ENCODE assay signal across 13 cellular contexts in the genomic region with DNA sequence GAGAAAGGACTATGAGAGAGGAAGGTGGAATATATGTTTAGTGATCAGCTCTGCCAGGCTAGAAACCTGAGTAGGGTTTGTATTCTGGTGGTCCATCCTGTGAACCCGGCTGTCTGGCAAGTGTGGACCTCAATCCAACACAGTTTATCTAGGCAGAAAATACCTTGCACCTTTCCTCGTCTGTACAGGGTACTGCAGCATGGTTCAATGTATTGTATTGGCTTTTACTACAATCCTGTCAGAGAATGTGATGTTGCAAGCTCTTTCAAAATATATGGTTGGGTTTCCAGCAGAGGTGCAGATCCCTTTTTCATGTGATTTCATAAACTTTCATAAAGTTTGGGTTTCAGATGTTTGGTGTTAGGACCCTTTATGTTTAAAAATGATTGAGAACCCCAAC.
DNase-seq lines count a peak whose midpoint lies in the region; ATAC-seq and TF ChIP-seq lines count a peak whose summit lies in the region.
"Had no signal": no experiment of that assay in that cellular context is flagged by ENCODE, and none has a peak within 500 bp of the region (broad histone marks: within the 10 kb centered on the region; RNA-seq: fewer than 3 reads in every experiment).

No MANE protein-coding gene starts in this region.

- H3K27me3 Mint-ChIP-seq in activated T-helper 17 cell treated with anti-CD3 and anti-CD28 coated beads, Interleukin-2, amount 50 U/mL, for 72 hours, result no peaks in the 10 kb centered on the region
- no peaks in the 10 kb centered on the region for H3K27me3 Mint-ChIP-seq in natural killer cell (ENCODE audit: low read depth in 2 of 2)

- H3K36me3 ChIP-seq in GM06990 (ENCODE audit: control insufficient read depth, insufficient read depth, low read length), result peaks cover 2% of the 10 kb centered on the region; the same call in 1 of the 2 replicates
- H3K36me3 ChIP-seq in Karpas-422 (ENCODE audit: insufficient read depth, low read length), result peaks cover 24% of the 10 kb centered on the region
- H3K36me3 ChIP-seq in left lung, result peaks cover 0 to 21% of the 10 kb centered on the region in 2 donors
- H3K36me3 ChIP-seq: gastrocnemius medialis, thoracic aorta had no signal

- H3K9me3 ChIP-seq in Karpas-422 (ENCODE audit: low read length) (no peaks in the 10 kb centered on the region), left lung (no peaks in the 10 kb centered on the region)
- H3K9me3 ChIP-seq: gastrocnemius medialis, thoracic aorta had no signal

- H3K4me1 ChIP-seq in Karpas-422 (ENCODE audit: low read length) (peaks cover 89% of the 10 kb centered on the region), left lung (peaks cover 7 to 86% of the 10 kb centered on the region in 2 donors)
- H3K4me1 ChIP-seq: gastrocnemius medialis had no signal

- intact Hi-C loops in natural killer cell (cut with micrococcal nuclease) (loop anchor here (10.0 kb wide), 1 partner anchor 528 kb away; no protein-coding TSS in a partner anchor), left lung (cut with DNase I) (no loop called here)

- H3K4me2 ChIP-seq in Karpas-422 (ENCODE audit: low read depth, low read length, poor library complexity, severe bottlenecking), result peak overlapping the region; percentile 84

- H3K4me3 ChIP-seq in GM06990 (replicated peaks; ENCODE audit: low read depth, low read length) (peak overlapping the region; percentile 68), Karpas-422 (ENCODE audit: low read length) (peak overlapping the region; percentile 71), left lung (peak overlapping the region in 1 of 2 donors; percentile 31)
- H3K4me3 ChIP-seq: gastrocnemius medialis, GM23248, thoracic aorta had no signal

- no peak for DNase-seq in GM06990 (ENCODE audit: extremely low read depth, insufficient read length)
- DNase-seq in Karpas-422, result peak; percentile 71
- no peak for DNase-seq in natural killer cell
- DNase-seq in HCEC 1CT, result no peak
- DNase-seq in left lung, result no peak
- DNase-seq: DMS79 treated with DMSO at 0.1 percent for 48 hours, gastrocnemius medialis, GM23248, NCI-H446 treated with DMSO at 0.1 percent for 48 hours had no signal

- H3K27ac ChIP-seq in Karpas-422 (ENCODE audit: low read length) (peak overlapping the region; percentile 96), left lung (peak overlapping the region in 1 of 2 donors; percentile 91)
- H3K27ac ChIP-seq: gastrocnemius medialis, GM23248, thoracic aorta had no signal

- H3K4me3 Mint-ChIP-seq in activated T-helper 17 cell treated with anti-CD3 and anti-CD28 coated beads, Interleukin-2, amount 50 U/mL, for 72 hours, result peak overlapping the region; percentile 84
- H3K4me3 Mint-ChIP-seq in natural killer cell, result peak overlapping the region; percentile 94

- H3K9me3 Mint-ChIP-seq in activated T-helper 17 cell treated with anti-CD3 and anti-CD28 coated beads, Interleukin-2, amount 50 U/mL, for 72 hours, result no peaks in the 10 kb centered on the region
- H3K9me3 Mint-ChIP-seq in natural killer cell, result no peaks in the 10 kb centered on the region

- H3K27me3 ChIP-seq in GM06990 (replicated peaks; ENCODE audit: control insufficient read depth, insufficient read depth, low read length) (no peaks in the 10 kb centered on the region), Karpas-422 (ENCODE audit: low read length) (no peaks in the 10 kb centered on the region), left lung (no peaks in the 10 kb centered on the region)

- no peak overlapping the region for H2AFZ ChIP-seq in Karpas-422 (ENCODE audit: low read length)
- H2AFZ ChIP-seq: GM23248 had no signal

- no peaks in the 10 kb centered on the region for H4K20me1 ChIP-seq in Karpas-422 (ENCODE audit: insufficient read depth, low read depth, low read length)

- H3K9me2 ChIP-seq in Karpas-422 (replicated peaks; ENCODE audit: insufficient read depth, low read length), result no peaks in the 10 kb centered on the region

- no peak for ATAC-seq in activated T-helper 17 cell treated with anti-CD3 and anti-CD28 coated beads, Interleukin-2, amount 50 U/mL, for 72 hours (replicated peaks)
- ATAC-seq in natural killer cell (no peak), left lung (no peak), GM19351 (IDR thresholded peaks at IDR 0.05; ENCODE audit: unreplicated experiment) (no peak)
- ATAC-seq: gastrocnemius medialis had no signal

- H3K4me1 Mint-ChIP-seq in activated T-helper 17 cell treated with anti-CD3 and anti-CD28 coated beads, Interleukin-2, amount 50 U/mL, for 72 hours, result peaks cover 32% of the 10 kb centered on the region
- peaks cover 53 to 77% of the 10 kb centered on the region in 2 donors for H3K4me1 Mint-ChIP-seq in natural killer cell

- H3K9ac ChIP-seq in Karpas-422 (ENCODE audit: low read length), result peak overlapping the region; percentile 80
- H3K9ac ChIP-seq: GM23248 had no signal

- peaks cover 84% of the 10 kb centered on the region for H3K36me3 Mint-ChIP-seq in activated T-helper 17 cell treated with anti-CD3 and anti-CD28 coated beads, Interleukin-2, amount 50 U/mL, for 72 hours (ENCODE audit: low read depth)
- no peaks in the 10 kb centered on the region for H3K36me3 Mint-ChIP-seq in natural killer cell

- TF ChIP-seq CTCF in GM06990 (IDR thresholded peaks at IDR 0.05; ENCODE audit: insufficient read depth, low read length, poor library complexity, severe bottlenecking) (no peak), natural killer cell (IDR thresholded peaks at IDR 0.05) (no peak), left lung (IDR thresholded peaks at IDR 0.05) (no peak)

- peaks cover 82% of the 10 kb centered on the region for H3K79me2 ChIP-seq in Karpas-422 (ENCODE audit: low read length)

- peak overlapping the region; percentile 98 for H3K27ac Mint-ChIP-seq in activated T-helper 17 cell treated with anti-CD3 and anti-CD28 coated beads, Interleukin-2, amount 50 U/mL, for 72 hours
- peak overlapping the region; percentile 91 to 95 for H3K27ac Mint-ChIP-seq in natural killer cell
- H3K27ac Mint-ChIP-seq: progenitor cell of endocrine pancreas had no signal
